In genomic region chr20:18532626-18533025, GRCh38 we compare ENCODE assay signal across 29 cellular contexts.
"Had no signal": no experiment of that assay in that cellular context is flagged by ENCODE, and none has a peak within 500 bp of the region (broad histone marks: within the 10 kb centered on the region; RNA-seq: fewer than 3 reads in every experiment).

No MANE protein-coding gene starts in this region.

- H3K4me3 ChIP-seq: stomach, suprapubic skin, testis, thoracic aorta, thyroid gland, tibial artery, tibial nerve, transverse colon, upper lobe of left lung, upper lobe of right lung, uterus, vagina had no signal

- ATAC-seq: stimulated activated effector memory CD8-positive, alpha-beta T cell treated with anti-CD3 and anti-CD28 coated beads, Interleukin-12 subunit alpha, Interleukin-12 subunit beta, amount 100 ng/mL, for 72 hours; stimulated activated memory B cell treated with anti-CD40 and anti-IgM and Interleukin-4, amounts not matched to agents 10 μg/mL and 1 μg/mL and 100 μg/mL, for 72 hours; stimulated activated naive B cell treated with anti-CD40 and anti-IgM and Interleukin-4, amounts not matched to agents 10 μg/mL and 1 μg/mL and 100 μg/mL, for 72 hours; stimulated activated naive CD8-positive, alpha-beta T cell treated with anti-CD3 and anti-CD28 coated beads, Interleukin-15, amount 100 ng/mL, for 72 hours; stimulated activated naive CD8-positive, alpha-beta T cell treated with anti-CD3 and anti-CD28 coated beads, Interleukin-15, Interleukin-2, amounts not matched to agents 100 U/mL and 50 U/mL, for 24 hours; upper lobe of right lung had no signal

- DNase-seq: stimulated activated CD4-positive, alpha-beta T cell treated with anti-CD3 and anti-CD28 coated beads, Interleukin-2, amount 100 ng/mL, for 48 hours; stimulated activated CD4-positive, alpha-beta T cell treated with anti-CD3 and anti-CD28 coated beads, Interleukin-4, amount 100 ng/mL, for 1 hour; stimulated activated CD4-positive, alpha-beta T cell treated with anti-CD3 and anti-CD28 coated beads, Interleukin-4, amount 100 ng/mL, for 24 hours; stimulated activated CD4-positive, alpha-beta T cell treated with anti-CD3 and anti-CD28 coated beads, Interleukin-4, amount 100 ng/mL, for 4 hours; stimulated activated CD8-positive, alpha-beta memory T cell treated with anti-CD3 and anti-CD28 coated beads, Interleukin-4, amount 100 ng/mL, for 48 hours; stimulated activated naive B cell treated with anti-CD40 and anti-IgM and Interleukin-4, amounts not matched to agents 10 μg/mL and 1 μg/mL and 100 μg/mL, for 72 hours; stimulated activated naive CD4-positive, alpha-beta T cell; stimulated activated naive CD4-positive, alpha-beta T cell treated with Interleukin-2 at 50 U/mL for 16 hours; stimulated activated naive CD8-positive, alpha-beta T cell treated with anti-CD3 and anti-CD28 coated beads, Interleukin-15, amount 100 ng/mL, for 72 hours; stimulated activated naive CD8-positive, alpha-beta T cell treated with anti-CD3 and anti-CD28 coated beads, Interleukin-15, Interleukin-2, amounts not matched to agents 100 U/mL and 50 U/mL, for 24 hours; stomach; substantia nigra; testis; thyroid gland; tibial artery; transverse colon; trophoblast cell; upper lobe of left lung; upper lobe of right lung; uterus had no signal

- H3K9me3 Mint-ChIP-seq: stimulated activated effector memory CD8-positive, alpha-beta T cell treated with anti-CD3 and anti-CD28 coated beads, Interleukin-12 subunit alpha, Interleukin-12 subunit beta, amount 100 ng/mL, for 72 hours; stimulated activated memory B cell treated with anti-CD40 and anti-IgM and Interleukin-4, amounts not matched to agents 10 μg/mL and 1 μg/mL and 100 μg/mL, for 72 hours; stimulated activated naive CD8-positive, alpha-beta T cell treated with anti-CD3 and anti-CD28 coated beads, Interleukin-15, amount 100 ng/mL, for 72 hours; stimulated activated naive CD8-positive, alpha-beta T cell treated with anti-CD3 and anti-CD28 coated beads, Interleukin-15, Interleukin-2, amounts not matched to agents 100 ng/mL and 50 ng/mL, for 24 hours; type B pancreatic cell had no signal

- H3K4me1 Mint-ChIP-seq: stimulated activated effector memory CD8-positive, alpha-beta T cell treated with anti-CD3 and anti-CD28 coated beads, Interleukin-12 subunit alpha, Interleukin-12 subunit beta, amount 100 ng/mL, for 72 hours; stimulated activated memory B cell treated with anti-CD40 and anti-IgM and Interleukin-4, amounts not matched to agents 10 μg/mL and 1 μg/mL and 100 μg/mL, for 72 hours; stimulated activated naive B cell treated with anti-CD40 and anti-IgM and Interleukin-4, amounts not matched to agents 10 μg/mL and 1 μg/mL and 100 μg/mL, for 72 hours; stimulated activated naive CD8-positive, alpha-beta T cell treated with anti-CD3 and anti-CD28 coated beads, Interleukin-15, amount 100 ng/mL, for 72 hours had no signal

- H3K27ac ChIP-seq: stomach, suprapubic skin, testis, thoracic aorta, thyroid gland, tibial artery, tibial nerve, transverse colon, upper lobe of left lung, upper lobe of right lung, uterus, vagina had no signal

- H3K4me3 Mint-ChIP-seq: stimulated activated effector memory CD8-positive, alpha-beta T cell treated with anti-CD3 and anti-CD28 coated beads, Interleukin-12 subunit alpha, Interleukin-12 subunit beta, amount 100 ng/mL, for 72 hours; stimulated activated memory B cell treated with anti-CD40 and anti-IgM and Interleukin-4, amounts not matched to agents 10 μg/mL and 1 μg/mL and 100 μg/mL, for 72 hours; stimulated activated naive B cell treated with anti-CD40 and anti-IgM and Interleukin-4, amounts not matched to agents 10 μg/mL and 1 μg/mL and 100 μg/mL, for 72 hours; stimulated activated naive CD8-positive, alpha-beta T cell treated with anti-CD3 and anti-CD28 coated beads, Interleukin-15, amount 100 ng/mL, for 72 hours; stimulated activated naive CD8-positive, alpha-beta T cell treated with anti-CD3 and anti-CD28 coated beads, Interleukin-15, Interleukin-2, amounts not matched to agents 100 ng/mL and 50 ng/mL, for 24 hours; type B pancreatic cell had no signal

- H3K27me3 Mint-ChIP-seq: stimulated activated memory B cell treated with anti-CD40 and anti-IgM and Interleukin-4, amounts not matched to agents 10 μg/mL and 1 μg/mL and 100 μg/mL, for 72 hours; stimulated activated naive B cell treated with anti-CD40 and anti-IgM and Interleukin-4, amounts not matched to agents 10 μg/mL and 1 μg/mL and 100 μg/mL, for 72 hours; stimulated activated naive CD8-positive, alpha-beta T cell treated with anti-CD3 and anti-CD28 coated beads, Interleukin-15, amount 100 ng/mL, for 72 hours; stimulated activated naive CD8-positive, alpha-beta T cell treated with anti-CD3 and anti-CD28 coated beads, Interleukin-15, Interleukin-2, amounts not matched to agents 100 ng/mL and 50 ng/mL, for 24 hours; type B pancreatic cell had no signal

- H3K9me3 ChIP-seq: stomach, suprapubic skin, testis, thoracic aorta, thyroid gland, tibial artery, tibial nerve, transverse colon, upper lobe of left lung, upper lobe of right lung, uterus, vagina had no signal

- H3K36me3 ChIP-seq: uterus had no signal

- H3K27me3 ChIP-seq: stomach, suprapubic skin, testis, thyroid gland, tibial artery, tibial nerve, transverse colon, upper lobe of left lung, upper lobe of right lung, uterus, vagina had no signal

- H3K4me1 ChIP-seq: suprapubic skin, testis, thyroid gland, tibial artery, tibial nerve, transverse colon, upper lobe of left lung, upper lobe of right lung, uterus, vagina had no signal

- H3K27ac Mint-ChIP-seq: stimulated activated effector memory CD8-positive, alpha-beta T cell treated with anti-CD3 and anti-CD28 coated beads, Interleukin-12 subunit alpha, Interleukin-12 subunit beta, amount 100 ng/mL, for 72 hours; stimulated activated memory B cell treated with anti-CD40 and anti-IgM and Interleukin-4, amounts not matched to agents 10 μg/mL and 1 μg/mL and 100 μg/mL, for 72 hours; stimulated activated naive B cell treated with anti-CD40 and anti-IgM and Interleukin-4, amounts not matched to agents 10 μg/mL and 1 μg/mL and 100 μg/mL, for 72 hours; stimulated activated naive CD8-positive, alpha-beta T cell treated with anti-CD3 and anti-CD28 coated beads, Interleukin-15, amount 100 ng/mL, for 72 hours; stimulated activated naive CD8-positive, alpha-beta T cell treated with anti-CD3 and anti-CD28 coated beads, Interleukin-15, Interleukin-2, amounts not matched to agents 100 ng/mL and 50 ng/mL, for 24 hours; type B pancreatic cell had no signal

- FAIRE-seq: urothelium cell line had no signal
